Comparison of ENCODE assay signal across 24 cellular contexts in genomic region chr5:179331591-179331990, GRCh38. TPM values are rescaled to one million over a fixed set of nuclear protein-coding genes. Genes with fewer than 3 reads are reported as not detected.
"Had no signal": no experiment of that assay in that cellular context is flagged by ENCODE, and none has a peak within 500 bp of the region (broad histone marks: within the 10 kb centered on the region; RNA-seq: fewer than 3 reads in every experiment).

No MANE protein-coding gene starts in this region.

- H3K4me3 ChIP-seq: colonic mucosa, esophagus squamous epithelium, skin epidermis, testis, transverse colon had no signal

- H3K27me3 ChIP-seq: colonic mucosa, testis, transverse colon had no signal

- H3K9me3 ChIP-seq: colonic mucosa, esophagus squamous epithelium, neutrophil, testis, transverse colon had no signal

- H3K4me1 ChIP-seq: colonic mucosa, transverse colon had no signal

- ATAC-seq: activated CD4-positive, alpha-beta T cell treated with anti-CD3 and anti-CD28 coated beads for 36 hours; activated CD8-positive, alpha-beta memory T cell treated with anti-CD3 and anti-CD28 coated beads, Interleukin-2, amount 10 ng/mL, durations not matched to agents 7 days and 5 days; activated CD8-positive, alpha-beta T cell treated with anti-CD3 and anti-CD28 coated beads, Interleukin-2, amount 10 ng/mL, durations not matched to agents 7 days and 5 days; activated naive CD4-positive, alpha-beta T cell treated with anti-CD3 and anti-CD28 coated beads, Interleukin-2, amount 50 U/mL, for 72 hours; left cardiac atrium; natural killer cell treated with Interleukin-12 subunit alpha and Interleukin-12 subunit beta and Interleukin-15 and Interleukin-18, amount 100 ng/mL, for 72 hours; sciatic nerve; stimulated activated naive CD8-positive, alpha-beta T cell treated with anti-CD3 and anti-CD28 coated beads, Interleukin-15, Interleukin-2, amounts not matched to agents 100 U/mL and 50 U/mL, for 24 hours had no signal

- H3K27ac ChIP-seq: colonic mucosa, epithelial cell of prostate, esophagus squamous epithelium, neutrophil, skin epidermis, testis, transverse colon had no signal

- H3K36me3 ChIP-seq: colonic mucosa, esophagus squamous epithelium, neutrophil, transverse colon had no signal

- DNase-seq: activated CD4-positive, alpha-beta T cell treated with anti-CD3 and anti-CD28 coated beads for 36 hours; activated CD4-positive, CD25-positive, alpha-beta regulatory T cell; activated CD8-positive, alpha-beta memory T cell treated with anti-CD3 and anti-CD28 coated beads, Interleukin-2, amount 10 ng/mL, durations not matched to agents 7 days and 5 days; activated CD8-positive, alpha-beta T cell treated with anti-CD3 and anti-CD28 coated beads, Interleukin-2, amount 10 ng/mL, durations not matched to agents 7 days and 5 days; activated T-cell treated with anti-CD3 and anti-CD28 coated beads, Interleukin-2, amount 50 U/mL, for 48 hours; anterior cingulate cortex; colonic mucosa; effector CD8-positive, alpha-beta T cell; esophagus squamous epithelium; left cardiac atrium; stimulated activated CD4-positive, alpha-beta T cell treated with anti-CD3 and anti-CD28 coated beads, Interleukin-12 subunit alpha, Interleukin-12 subunit beta, amount 100 ng/mL, for 4 hours; stimulated activated CD4-positive, alpha-beta T cell treated with anti-CD3 and anti-CD28 coated beads, Interleukin-4, amount 100 ng/mL, for 1 hour; stimulated activated naive CD8-positive, alpha-beta T cell treated with anti-CD3 and anti-CD28 coated beads, Interleukin-15, Interleukin-2, amounts not matched to agents 100 U/mL and 50 U/mL, for 24 hours; testis; transverse colon had no signal

RNA-seq across cellular contexts. Expression of gene ADAMTS2, which starts 13.7 kb away (rescaled TPM):
- total RNA-seq: activated CD4-positive, alpha-beta T cell treated with anti-CD3 and anti-CD28 coated beads for 36 hours; activated CD8-positive, alpha-beta memory T cell treated with anti-CD3 and anti-CD28 coated beads, Interleukin-2, amount 10 ng/mL, durations not matched to agents 7 days and 5 days; activated CD8-positive, alpha-beta T cell treated with anti-CD3 and anti-CD28 coated beads, Interleukin-2, amount 10 ng/mL, durations not matched to agents 7 days and 5 days; activated naive CD4-positive, alpha-beta T cell treated with anti-CD3 and anti-CD28 coated beads, Interleukin-2, amount 50 U/mL, for 72 hours; activated T-helper 2 cell treated with anti-CD3 and anti-CD28 coated beads, Interferon-gamma antibody, Interleukin-2, Interleukin-4, amounts not matched to agents 10 μg/mL and 5 μg/mL and 100 μg/mL, durations not matched to agents 14 hours and 24 hours and 36 hours; dermis microvascular lymphatic vessel endothelial cell; natural killer cell treated with Interleukin-12 subunit alpha and Interleukin-12 subunit beta and Interleukin-15 and Interleukin-18, amount 100 ng/mL, for 72 hours; T-helper 1 cell treated with Interleukin-12 subunit alpha and Interleukin-12 subunit beta and Interleukin-4 antibody, amounts not matched to agents 30 ng/mL and 1 ng/mL, for 36 hours had no signal
